Comparison of ENCODE assay signal across 8 cellular contexts in the genomic region with DNA sequence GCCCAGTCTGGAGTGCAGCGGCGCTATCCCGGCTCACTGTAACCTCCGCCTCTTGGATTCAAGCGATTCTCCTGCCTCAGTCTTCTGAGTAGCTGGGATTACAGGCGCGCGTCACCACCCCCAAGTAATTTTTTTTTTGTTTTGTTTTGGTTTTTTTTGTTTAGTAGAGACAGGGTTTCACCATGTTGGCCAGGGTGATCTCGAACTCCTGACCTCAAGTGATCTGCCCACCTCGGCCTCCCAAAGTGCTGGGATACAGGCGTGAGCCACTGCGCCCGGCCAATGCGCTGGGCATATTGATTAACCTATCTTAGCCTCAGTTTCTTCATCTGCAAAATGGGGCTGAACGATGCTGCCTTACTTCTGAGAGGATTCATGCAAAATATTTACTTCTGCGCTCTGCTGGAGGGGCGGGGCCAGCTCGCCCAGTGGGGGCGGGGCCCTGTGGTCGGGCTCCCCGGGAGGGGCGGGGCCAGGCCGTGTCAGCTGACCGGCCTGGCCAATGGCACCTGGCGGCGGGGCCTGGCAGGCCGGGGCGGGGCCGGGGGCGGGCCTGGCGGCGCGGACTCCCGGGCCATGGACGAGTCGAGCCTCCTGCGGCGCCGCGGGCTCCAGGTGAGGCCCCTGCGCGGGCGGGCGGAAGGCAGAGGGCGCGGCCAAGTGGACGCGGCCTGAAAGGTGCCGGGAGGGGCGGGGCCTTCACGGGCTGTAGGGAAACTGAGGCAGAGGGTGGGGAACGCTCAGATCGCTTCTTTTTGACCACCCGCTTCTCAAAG. TPM values are rescaled to one million over a fixed set of nuclear protein-coding genes. Genes with fewer than 3 reads are reported as not detected.
A peak's percentile ranks its signal among the peaks of the same experiment; 100 is the strongest.
DNase-seq lines count a peak whose midpoint lies in the region; ATAC-seq and TF ChIP-seq lines count a peak whose summit lies in the region.

A gene (plus strand): TSS at position 562 of the 776 bp plus-strand sequence. CDS start 15 bp downstream, at position 577.

- peak within 1 kb of the TSS; percentile 69 for H3K4me3 ChIP-seq in Loucy (ENCODE audit: low read length, poor library complexity, severe bottlenecking)
- peak within 1 kb of the TSS; percentile 65 to 76 for H3K4me3 ChIP-seq in ascending aorta
- no peak within 1 kb of the TSS for H3K4me3 ChIP-seq in hepatocyte
- H3K4me3 ChIP-seq in retinal pigment epithelial cell (ENCODE audit: low read length) = peak within 1 kb of the TSS; percentile 46

- H3K9me3 ChIP-seq in Loucy (ENCODE audit: insufficient read depth, low read depth, low read length) (no peaks in the 10 kb centered on the region), ascending aorta (no peaks in the 10 kb centered on the region), hepatocyte (ENCODE audit: low read depth) (no peaks in the 10 kb centered on the region)

- no peaks in the 10 kb centered on the region for H3K36me3 ChIP-seq in Loucy (ENCODE audit: insufficient read depth, low read length)
- no peaks in the 10 kb centered on the region for H3K36me3 ChIP-seq in ascending aorta
- no peaks in the 10 kb centered on the region for H3K36me3 ChIP-seq in hepatocyte (replicated peaks; ENCODE audit: insufficient read depth, low read depth)

- 38% methylated on average over 32 of the region's 54 CpGs for WGBS in hepatocyte (ENCODE audit: low lambda C conversion rate, missing lambda C conversion rate)

- H4K20me1 ChIP-seq in Loucy (ENCODE audit: insufficient read depth, low read length, poor library complexity, severe bottlenecking) (no peaks in the 10 kb centered on the region), hepatocyte (ENCODE audit: insufficient read depth, poor library complexity, severe bottlenecking) (no peaks in the 10 kb centered on the region)

- TF ChIP-seq CTCF in Loucy (conservative IDR thresholded peaks at IDR 0.05; ENCODE audit: low read length) (no peak), ascending aorta (IDR thresholded peaks at IDR 0.05) (no peak), hepatocyte (IDR thresholded peaks at IDR 0.05; ENCODE audit: poor library complexity) (no peak), retinal pigment epithelial cell (conservative IDR thresholded peaks at IDR 0.05; ENCODE audit: low read depth, low read length) (no peak)

- ATAC-seq in GM21723 (IDR thresholded peaks at IDR 0.05; ENCODE audit: unreplicated experiment) = peak; percentile 66

- peak within 1 kb of the TSS in 1 of 2 donors; percentile 49 for H3K27ac ChIP-seq in ascending aorta
- H3K27ac ChIP-seq in hepatocyte = no peak within 1 kb of the TSS

- DNase-seq in DMS 273 (lab: John Stamatoyannopoulos, UW; ENCODE audit: unreplicated experiment) (peak; percentile 95), T-helper 9 cell (peak; percentile 89), ascending aorta (ENCODE audit: low spot score in 2 of 2) (peak; percentile 70 to 93), hepatocyte (ENCODE audit: low spot score) (peak; percentile 92), retinal pigment epithelial cell (ENCODE audit: low read depth) (no peak), cerebellum (ENCODE audit: low spot score) (no peak)

- H3K4me2 ChIP-seq in Loucy (ENCODE audit: low read depth, low read length, poor library complexity, severe bottlenecking) (peak within 1 kb of the TSS; percentile 86), hepatocyte (peak within 1 kb of the TSS; percentile 83)

- H3K4me1 ChIP-seq in Loucy (ENCODE audit: insufficient read depth, low read length, poor library complexity, severe bottlenecking) (peaks cover 10% of the 10 kb centered on the region), ascending aorta (peaks cover 6 to 34% of the 10 kb centered on the region in 2 donors), hepatocyte (ENCODE audit: insufficient read depth) (peaks cover 10% of the 10 kb centered on the region)

- peak within 1 kb of the TSS; percentile 2; the same call in 1 of the 2 replicates for H2AFZ ChIP-seq in Loucy (ENCODE audit: low read length)
- no peak within 1 kb of the TSS for H2AFZ ChIP-seq in hepatocyte

- H3K9me2 ChIP-seq in Loucy (replicated peaks; ENCODE audit: low read depth, low read length) (no peaks in the 10 kb centered on the region), hepatocyte (replicated peaks; ENCODE audit: insufficient read depth) (no peaks in the 10 kb centered on the region)

- H3F3A ChIP-seq in Loucy (ENCODE audit: low read depth) = peaks cover 3% of the 10 kb centered on the region; the same call in 1 of the 2 replicates

- peak within 1 kb of the TSS; percentile 43 for H3K9ac ChIP-seq in Loucy (ENCODE audit: low read depth, low read length, poor library complexity, severe bottlenecking)

- H3K79me2 ChIP-seq in Loucy (ENCODE audit: insufficient read depth, low read length) (no peaks in the 10 kb centered on the region), hepatocyte (no peaks in the 10 kb centered on the region)

- intact Hi-C loops in ascending aorta (cut with DNase I) = no loop called here

- H3K27me3 ChIP-seq in Loucy (ENCODE audit: insufficient read depth, low read length, poor library complexity, severe bottlenecking) (no peaks in the 10 kb centered on the region), ascending aorta (no peaks in the 10 kb centered on the region), hepatocyte (peaks cover 27% of the 10 kb centered on the region)

RNA-seq across cellular contexts. Expression of the gene that starts here (rescaled TPM):
- total RNA-seq in ascending aorta (32.8 TPM), hepatocyte (5.5 and 9.7 TPM in 2 replicates), cerebellum (3.5 TPM)
- polyA plus RNA-seq in hepatocyte = 10.3 and 11.1 TPM in 2 replicates

Comparison
In these comparisons a context has a peak if more than half of its experiments do, and no peak if none do; other contexts are left out.
1. DNase-seq: peak in DMS 273 (single experiment), T-helper 9 cell (single experiment), ascending aorta (2 of 2) and hepatocyte (single experiment); none in retinal pigment epithelial cell (single experiment) and cerebellum (single experiment).